Comparison of ENCODE assay signal across 19 cellular contexts in the genomic region with DNA sequence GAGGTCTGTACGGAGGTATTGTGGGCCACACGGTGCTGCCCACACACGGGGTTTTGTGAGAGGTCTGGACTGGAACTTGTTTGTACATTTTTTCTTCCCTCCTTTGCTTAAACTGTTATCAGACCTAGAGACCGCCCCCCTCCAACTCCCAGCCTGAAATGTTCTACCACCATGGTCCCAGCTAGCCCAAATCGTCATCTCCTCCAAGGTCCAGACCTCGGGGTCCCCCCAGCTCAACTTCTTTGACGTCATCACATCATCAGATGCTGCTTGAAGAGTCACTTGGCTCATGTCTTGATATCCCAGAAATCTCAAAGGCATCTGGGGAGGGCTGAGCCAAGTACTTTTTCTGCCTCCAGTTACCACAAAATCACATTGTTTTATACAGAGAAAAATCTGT. TPM values are rescaled to one million over a fixed set of nuclear protein-coding genes. Genes with fewer than 3 reads are reported as not detected.
"Had no signal": no experiment of that assay in that cellular context is flagged by ENCODE, and none has a peak within 500 bp of the region (broad histone marks: within the 10 kb centered on the region; RNA-seq: fewer than 3 reads in every experiment).

No MANE protein-coding gene starts in this region.

- H3K9me3 Mint-ChIP-seq: natural killer cell treated with Interleukin-12 subunit alpha and Interleukin-12 subunit beta and Interleukin-15 and Interleukin-18, amount 100 ng/mL, for 72 hours had no signal

- H3K9me3 ChIP-seq: colonic mucosa, left ventricle myocardium inferior, psoas muscle had no signal

- FAIRE-seq: kidney had no signal

- H2AFZ ChIP-seq: hepatocyte had no signal

- H3K4me2 ChIP-seq: hepatocyte, smooth muscle cell had no signal

- H3K79me2 ChIP-seq: hepatocyte had no signal

- H3K4me3 Mint-ChIP-seq: natural killer cell treated with Interleukin-12 subunit alpha and Interleukin-12 subunit beta and Interleukin-15 and Interleukin-18, amount 100 ng/mL, for 72 hours had no signal

- H3K36me3 Mint-ChIP-seq: natural killer cell treated with Interleukin-12 subunit alpha and Interleukin-12 subunit beta and Interleukin-15 and Interleukin-18, amount 100 ng/mL, for 72 hours had no signal

- H3K27ac Mint-ChIP-seq: natural killer cell treated with Interleukin-12 subunit alpha and Interleukin-12 subunit beta and Interleukin-15 and Interleukin-18, amount 100 ng/mL, for 72 hours had no signal

- H3K27ac ChIP-seq: colonic mucosa, hepatocyte, left ventricle myocardium inferior, psoas muscle had no signal

- H3K36me3 ChIP-seq: colonic mucosa, left ventricle myocardium inferior had no signal

- H3K4me1 ChIP-seq: colonic mucosa had no signal

- H3K4me3 ChIP-seq: colonic mucosa, hepatocyte, left ventricle myocardium inferior, lung, psoas muscle, smooth muscle cell had no signal

- ATAC-seq: natural killer cell treated with Interleukin-12 subunit alpha and Interleukin-12 subunit beta and Interleukin-15 and Interleukin-18, amount 100 ng/mL, for 72 hours; psoas muscle had no signal

- DNase-seq: colonic mucosa; effector CD8-positive, alpha-beta T cell; foreskin melanocyte; head of caudate nucleus; kidney; left cardiac atrium; left ventricle myocardium inferior; mesenchymal stem cell; midbrain; occipital lobe; psoas muscle; retina; stimulated activated CD4-positive, alpha-beta T cell treated with anti-CD3 and anti-CD28 coated beads, Interleukin-2, amount 100 ng/mL, for 48 hours; stimulated activated naive CD4-positive, alpha-beta T cell treated with Interleukin-2 at 50 U/mL for 16 hours; trophoblast cell had no signal

RNA-seq across cellular contexts. Expression of a gene that starts 2.8 kb away (rescaled TPM):
- total RNA-seq: natural killer cell treated with Interleukin-12 subunit alpha and Interleukin-12 subunit beta and Interleukin-15 and Interleukin-18, amount 100 ng/mL, for 72 hours had no signal
